ENCODE assay signal across 15 cellular contexts in the genomic region with DNA sequence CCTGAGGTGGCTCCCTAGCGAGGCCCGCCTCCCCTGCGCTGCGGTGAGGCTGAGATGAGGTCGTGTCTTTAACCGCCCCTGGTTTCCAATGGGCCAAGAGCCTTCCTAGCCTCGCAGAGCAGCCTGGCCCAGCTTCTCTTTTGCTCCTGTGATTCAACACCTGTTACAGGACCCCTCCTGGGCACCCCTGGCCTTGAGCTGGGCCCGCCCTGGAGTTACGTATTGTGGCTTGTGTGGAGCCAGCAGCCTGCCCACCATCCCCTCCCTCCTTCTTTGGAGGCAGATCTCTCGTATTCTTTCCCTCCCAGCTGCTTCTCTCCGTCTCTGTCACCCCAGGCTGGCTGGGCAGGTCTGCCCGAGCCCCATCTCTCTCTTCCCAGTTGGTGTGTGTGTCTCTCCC. TPM values are rescaled to one million over a fixed set of nuclear protein-coding genes. Genes with fewer than 3 reads are reported as not detected.
A peak's percentile ranks its signal among the peaks of the same experiment; 100 is the strongest.
DNase-seq lines count a peak whose midpoint lies in the region; ATAC-seq and TF ChIP-seq lines count a peak whose summit lies in the region.
"Had no signal": no experiment of that assay in that cellular context is flagged by ENCODE, and none has a peak within 500 bp of the region (broad histone marks: within the 10 kb centered on the region; RNA-seq: fewer than 3 reads in every experiment).

No MANE protein-coding gene starts in this region.

- H3K4me3 ChIP-seq in left ventricle myocardium inferior (no peak overlapping the region), sigmoid colon (no peak overlapping the region), brain microvascular endothelial cell (ENCODE audit: low read depth, low read length) (no peak overlapping the region)
- H3K4me3 ChIP-seq: A549, GM12878, HAP-1 had no signal

- H3K27me3 ChIP-seq in left ventricle myocardium inferior (ENCODE audit: low read depth) (no peaks in the 10 kb centered on the region), sigmoid colon (no peaks in the 10 kb centered on the region), brain microvascular endothelial cell (replicated peaks) (no peaks in the 10 kb centered on the region)
- H3K27me3 ChIP-seq: BE2C had no signal

- H3K27ac ChIP-seq in left ventricle myocardium inferior (replicated peaks), result no peak overlapping the region
- no peak overlapping the region for H3K27ac ChIP-seq in sigmoid colon
- H3K27ac ChIP-seq in brain microvascular endothelial cell, result no peak overlapping the region
- H3K27ac ChIP-seq: A549, C4-2B had no signal

- in situ Hi-C loops in brain microvascular endothelial cell (cut with HindIII; ENCODE audit: low pct_ligation_motif_present, low sequenced_read_pairs), result no loop called here

- H3K36me3 ChIP-seq in left ventricle myocardium inferior (peaks cover 39% of the 10 kb centered on the region), sigmoid colon (peaks cover 9 to 83% (median 21%) of the 10 kb centered on the region in 4 donors), brain microvascular endothelial cell (replicated peaks) (peaks cover 21% of the 10 kb centered on the region)

- H3K4me1 ChIP-seq in left ventricle myocardium inferior, result peaks cover 14% of the 10 kb centered on the region
- peaks cover 0 to 17% (median 4%) of the 10 kb centered on the region in 4 donors for H3K4me1 ChIP-seq in sigmoid colon
- H3K4me1 ChIP-seq: A549, BE2C, HAP-1 had no signal

- intact Hi-C loops in cardiac septum (cut with DNase I), result no loop called here
- intact Hi-C loops in left ventricle myocardium inferior (cut with micrococcal nuclease), result no loop called here
- intact Hi-C loops in sigmoid colon (cut with DNase I), result no loop called here

- TF ChIP-seq CTCF in left ventricle myocardium inferior (IDR thresholded peaks at IDR 0.05; ENCODE audit: borderline replicate concordance) (no peak), sigmoid colon (IDR thresholded peaks at IDR 0.05) (no peak), brain microvascular endothelial cell (IDR thresholded peaks at IDR 0.05; ENCODE audit: low read depth, low read length, missing control alignments) (no peak)

- 93 to 96% methylated on average over 12 of the region's 12 CpGs for WGBS in sigmoid colon, 2 donors

- H3K9me3 ChIP-seq in left ventricle myocardium inferior (replicated peaks) (no peaks in the 10 kb centered on the region), sigmoid colon (no peaks in the 10 kb centered on the region)
- H3K9me3 ChIP-seq: A549, BE2C, HAP-1 had no signal

- TF ChIP-seq POLR2A in sigmoid colon (IDR thresholded peaks at IDR 0.05), result no peak

- ATAC-seq in GM21526 (IDR thresholded peaks at IDR 0.05; ENCODE audit: low FRiP score, unreplicated experiment), result no peak
- ATAC-seq: A549, GM12878, HepG2 had no signal

- TF ChIP-seq EP300 in sigmoid colon (IDR thresholded peaks at IDR 0.05), result no peak

- DNase-seq in cardiac septum (ENCODE audit: low spot score) (peak; percentile 61), left ventricle myocardium inferior (no peak), islet precursor cell (peak; percentile 35), sigmoid colon (peak; percentile 32), brain microvascular endothelial cell (no peak)
- DNase-seq: BE2C; CD4-positive, alpha-beta memory T cell; DMS79; GOT3 had no signal

RNA-seq across cellular contexts. Expression of a gene that starts 19.3 kb away (rescaled TPM):
- total RNA-seq in cardiac septum (160 TPM), left ventricle myocardium inferior (99.8 TPM), sigmoid colon (100 to 1,000 TPM in 1 of 4 donors, 10 to 100 TPM in 3; 74.9 to 112 (median 80.7) TPM)
- 100 to 1,000 TPM in 1 of 3 donors, 10 to 100 TPM in 2; 72.7 to 126 (median 84.2) TPM for polyA plus RNA-seq in sigmoid colon

RNA-seq across cellular contexts. Expression of a gene that starts 29.4 kb away (rescaled TPM):
- total RNA-seq in cardiac septum (27.1 TPM), left ventricle myocardium inferior (27.8 TPM), sigmoid colon (10 to 100 TPM; 17.1 to 28.0 (median 22.0) TPM)
- 10 to 100 TPM; 15.0 to 44.3 (median 23.8) TPM for polyA plus RNA-seq in sigmoid colon

RNA-seq across cellular contexts. Expression of a gene that starts 29.9 kb away (rescaled TPM):
- total RNA-seq in cardiac septum (109 TPM), left ventricle myocardium inferior (171 TPM), sigmoid colon (100 to 1,000 TPM in 1 of 4 donors, 10 to 100 TPM in 3; 64.3 to 103 (median 82.8) TPM)
- polyA plus RNA-seq in sigmoid colon, result 100 to 1,000 TPM in 1 of 3 donors, 10 to 100 TPM in 2; 82.3 to 124 (median 91.8) TPM

RNA-seq across cellular contexts. Expression of a gene that starts 44.1 kb away (rescaled TPM):
- total RNA-seq in cardiac septum (177 TPM), left ventricle myocardium inferior (120 TPM), sigmoid colon (10 to 100 TPM; 43.8 to 55.9 (median 45.6) TPM)
- 10 to 100 TPM; 35.4 to 64.6 (median 46.5) TPM for polyA plus RNA-seq in sigmoid colon

RNA-seq across cellular contexts. Expression of a gene that starts 58.4 kb away (rescaled TPM):
- total RNA-seq in cardiac septum (64.9 TPM), left ventricle myocardium inferior (42.2 TPM), sigmoid colon (10 to 100 TPM; 18.9 to 37.7 (median 35.3) TPM)
- polyA plus RNA-seq in sigmoid colon, result 10 to 100 TPM in 1 of 3 donors, 1 to 10 TPM in 2; 4.9 to 21.8 (median 6.6) TPM

Comparison
In these comparisons a context has a peak if more than half of its experiments do, and no peak if none do; other contexts are left out.
1. DNase-seq: peak in cardiac septum (single experiment), islet precursor cell (single experiment) and sigmoid colon (single experiment); none in left ventricle myocardium inferior (single experiment) and brain microvascular endothelial cell (single experiment).